25 cellular contexts compared by ENCODE assay signal in genomic region chr2:30394096-30394495, GRCh38. TPM values are rescaled to one million over a fixed set of nuclear protein-coding genes. Genes with fewer than 3 reads are reported as not detected.
DNase-seq lines count a peak whose midpoint lies in the region; ATAC-seq, FAIRE-seq and TF ChIP-seq lines count a peak whose summit lies in the region.
"Had no signal": no experiment of that assay in that cellular context is flagged by ENCODE, and none has a peak within 500 bp of the region (broad histone marks: within the 10 kb centered on the region; RNA-seq: fewer than 3 reads in every experiment).

No MANE protein-coding gene starts in this region.

- H2AFZ ChIP-seq in osteoblast (ENCODE audit: low read length): no peak overlapping the region

- WGBS in pancreas, 2 donors: 20 to 29% methylated on average over 5 of the region's 5 CpGs

- TF ChIP-seq CTCF in pancreas (IDR thresholded peaks at IDR 0.05): no peak
- TF ChIP-seq CTCF in osteoblast (IDR thresholded peaks at IDR 0.05; ENCODE audit: extremely low read depth, low read depth, low read length): no peak
- no peak for TF ChIP-seq CTCF in tibial artery (IDR thresholded peaks at IDR 0.05)

- ATAC-seq in pancreas: peak; percentile 35 to 83 (median 60)
- ATAC-seq: activated CD4-positive, CD25-positive, alpha-beta regulatory T cell treated with anti-CD3 and anti-CD28 coated beads, Interleukin-2, amount 50 U/mL, for 24 hours had no signal

- intact Hi-C loops in pancreas (cut with DNase I) (no loop called here), tibial artery (cut with DNase I; ENCODE audit: low total_unique reads) (no loop called here)

- H3K9me3 ChIP-seq in pancreas (no peaks in the 10 kb centered on the region), osteoblast (ENCODE audit: low read depth, low read length) (no peaks in the 10 kb centered on the region), tibial artery (no peaks in the 10 kb centered on the region)
- H3K9me3 ChIP-seq: HAP-1, SJCRH30, stomach, thyroid gland had no signal

- H3K27me3 ChIP-seq in pancreas (no peaks in the 10 kb centered on the region), osteoblast (ENCODE audit: insufficient read depth, low read length) (peaks cover 6% of the 10 kb centered on the region), tibial artery (no peaks in the 10 kb centered on the region)
- H3K27me3 ChIP-seq: brain microvascular endothelial cell, SJCRH30, stomach, thyroid gland had no signal

- H3K36me3 ChIP-seq in pancreas (no peaks in the 10 kb centered on the region), osteoblast (ENCODE audit: insufficient read depth, low read length) (no peaks in the 10 kb centered on the region), tibial artery (no peaks in the 10 kb centered on the region)
- H3K36me3 ChIP-seq: brain microvascular endothelial cell, HAP-1, SJCRH30, stomach, thyroid gland had no signal

- DNase-seq in NCI-H524 (lab: John Stamatoyannopoulos, UW) (peak; percentile 14 to 80), NCI-H524 treated with DMSO at 0.1 percent for 48 hours (lab: John Stamatoyannopoulos, UW) (no peak), NCI-H146 (lab: John Stamatoyannopoulos, UW) (peak; percentile 71), NCI-H69 (lab: John Stamatoyannopoulos, UW) (peak; percentile 59), pancreas (peak in 1 of 6 donors; percentile 30), osteoblast (ENCODE audit: insufficient read length, low spot score, missing footprints) (no peak), tibial artery (no peak)
- DNase-seq: ACHN; activated CD4-positive, alpha-beta T cell treated with anti-CD3 and anti-CD28 coated beads, Interleukin-2, amount 50 U/mL, for 48 hours; activated CD8-positive, alpha-beta memory T cell treated with anti-CD3 and anti-CD28 coated beads, Interleukin-2, amount 50 U/mL, for 4 hours; activated naive CD4-positive, alpha-beta T cell treated with anti-CD3 and anti-CD28 coated beads, Interleukin-2, amount 10 ng/mL, durations not matched to agents 7 days and 5 days; amniotic stem cell; brain microvascular endothelial cell; GF-D8; IMR-90; retina; SJCRH30; stimulated activated CD4-positive, alpha-beta T cell treated with anti-CD3 and anti-CD28 coated beads, Interleukin-1b, Interleukin-23, amount 100 ng/mL, for 48 hours; stomach had no signal

- no peak overlapping the region for H3K27ac ChIP-seq in pancreas
- H3K27ac ChIP-seq in osteoblast (ENCODE audit: low read depth, low read length): no peak overlapping the region
- no peak overlapping the region for H3K27ac ChIP-seq in tibial artery
- H3K27ac ChIP-seq: brain microvascular endothelial cell, SJCRH30, stomach, thyroid gland had no signal

- no peak overlapping the region for H3K4me2 ChIP-seq in osteoblast (ENCODE audit: insufficient read depth, low read length)
- H3K4me2 ChIP-seq: smooth muscle cell had no signal

- no peaks in the 10 kb centered on the region for H4K20me1 ChIP-seq in osteoblast (ENCODE audit: insufficient read depth, low read length)

- H3K4me1 ChIP-seq in pancreas: peaks cover 0 to 7% (median 4%) of the 10 kb centered on the region in 3 donors
- H3K4me1 ChIP-seq in osteoblast (ENCODE audit: insufficient read depth, low read length): no peaks in the 10 kb centered on the region
- H3K4me1 ChIP-seq in tibial artery: peaks cover 0 to 16% (median 2%) of the 10 kb centered on the region in 4 donors
- H3K4me1 ChIP-seq: HAP-1, SJCRH30, thyroid gland had no signal

- FAIRE-seq in pancreas (lab: Jason Lieb, UNC): no peak
- FAIRE-seq: endothelial cell of umbilical vein, islet of Langerhans had no signal

- H3K4me3 ChIP-seq in pancreas (no peak overlapping the region), osteoblast (ENCODE audit: insufficient read depth, low read length) (no peak overlapping the region), tibial artery (no peak overlapping the region)
- H3K4me3 ChIP-seq: HAP-1, SJCRH30, smooth muscle cell, stomach, thyroid gland had no signal

- no peaks in the 10 kb centered on the region for H3K79me2 ChIP-seq in osteoblast (ENCODE audit: insufficient read depth, low read length)

RNA-seq across cellular contexts. Expression of gene LCLAT1, which starts 53.0 kb away (rescaled TPM):
- 10 to 100 TPM in 4 of 6 donors, 1 to 10 TPM in 2; 6.1 to 15.0 (median 11.8) TPM for total RNA-seq in pancreas
- polyA plus RNA-seq in pancreas: 1 to 10 TPM; 2.0 to 4.3 TPM
- 16.5 and 29.7 TPM in 2 replicates for total RNA-seq in osteoblast

Comparison
In these comparisons a context has a peak if more than half of its experiments do, and no peak if none do; other contexts are left out.
1. DNase-seq: peak in NCI-H524 (2 of 2), NCI-H146 (single experiment) and NCI-H69 (single experiment); none in NCI-H524 treated with DMSO at 0.1 percent for 48 hours (single experiment), osteoblast (single experiment) and tibial artery (0 of 2).